Comparison of ENCODE assay signal across 13 cellular contexts in genomic region chr7:80584778-80585177, GRCh38. TPM values are rescaled to one million over a fixed set of nuclear protein-coding genes. Genes with fewer than 3 reads are reported as not detected.
DNase-seq lines count a peak whose midpoint lies in the region; ATAC-seq and TF ChIP-seq lines count a peak whose summit lies in the region.
"Had no signal": no experiment of that assay in that cellular context is flagged by ENCODE, and none has a peak within 500 bp of the region (broad histone marks: within the 10 kb centered on the region; RNA-seq: fewer than 3 reads in every experiment).

No MANE protein-coding gene starts in this region.

- H3K27ac ChIP-seq in epithelial cell of prostate (no peak overlapping the region), mesenchymal stem cell (ENCODE audit: low read length, poor library complexity, severe bottlenecking) (no peak overlapping the region), dorsolateral prefrontal cortex (no peak overlapping the region), Karpas-422 (ENCODE audit: low read length) (no peak overlapping the region)

- H3K9me3 ChIP-seq in mesenchymal stem cell (ENCODE audit: control insufficient read depth, low read length), result no peaks in the 10 kb centered on the region
- peaks cover 27% of the 10 kb centered on the region for H3K9me3 ChIP-seq in Karpas-422 (ENCODE audit: low read length)

- no peak overlapping the region for H2AFZ ChIP-seq in mesenchymal stem cell (ENCODE audit: low read depth, low read length)
- H2AFZ ChIP-seq in Karpas-422 (ENCODE audit: low read length), result no peak overlapping the region

- H3K14ac ChIP-seq in mesenchymal stem cell (ENCODE audit: low read length in 2 of 2), result no peak overlapping the region

- no peak overlapping the region for H3K27ac Mint-ChIP-seq in activated naive CD8-positive, alpha-beta T cell treated with anti-CD3 and anti-CD28 coated beads, Interleukin-2, amount 50 U/mL, for 24 hours
- H3K27ac Mint-ChIP-seq: CD4-positive, CD25-positive, alpha-beta regulatory T cell; naive B cell had no signal

- DNase-seq in Caki2 (ENCODE audit: low read depth) (peak; percentile 18), LoVo (ENCODE audit: low spot score) (peak; percentile 35), epithelial cell of prostate (ENCODE audit: low read depth, low spot score) (peak; percentile 61), mesenchymal stem cell (peak; percentile 46), dorsolateral prefrontal cortex (no peak), Karpas-422 (no peak)
- no peak for DNase-seq in activated naive CD8-positive, alpha-beta T cell treated with anti-CD3 and anti-CD28 coated beads, Interleukin-2, amount 50 U/mL, for 24 hours
- DNase-seq: activated CD4-positive, CD25-positive, alpha-beta regulatory T cell; CD4-positive, CD25-positive, alpha-beta regulatory T cell; naive B cell; stimulated activated CD4-positive, alpha-beta T cell treated with anti-CD3 and anti-CD28 coated beads, Interleukin-12 subunit alpha, Interleukin-12 subunit beta, amount 100 ng/mL, for 4 hours; stimulated activated CD8-positive, alpha-beta memory T cell treated with anti-CD3 and anti-CD28 coated beads, Interleukin-4, amount 100 ng/mL, for 48 hours had no signal

- H2AK5ac ChIP-seq in mesenchymal stem cell (ENCODE audit: low read length, severe bottlenecking), result no peak overlapping the region

- H2BK12ac ChIP-seq in mesenchymal stem cell (ENCODE audit: low read length in 2 of 2), result peak overlapping the region; percentile 77 to 92

- H3K4me3 ChIP-seq in mesenchymal stem cell (ENCODE audit: insufficient read depth in 1 of 2, low read depth in 1 of 2, low read length in 2 of 2) (no peak overlapping the region), dorsolateral prefrontal cortex (no peak overlapping the region), Karpas-422 (ENCODE audit: low read length) (no peak overlapping the region)

- no peak overlapping the region for H2BK15ac ChIP-seq in mesenchymal stem cell (ENCODE audit: low read depth, poor library complexity, severe bottlenecking)

- no peak overlapping the region for H3K9ac ChIP-seq in mesenchymal stem cell (ENCODE audit: low read length)
- H3K9ac ChIP-seq in Karpas-422 (ENCODE audit: low read length), result no peak overlapping the region

- no peak overlapping the region for H4K8ac ChIP-seq in mesenchymal stem cell (ENCODE audit: low read length)

- no peak overlapping the region for H3K23ac ChIP-seq in mesenchymal stem cell (ENCODE audit: low read length in 2 of 2)

- in situ Hi-C loops in Caki2 (cut with HindIII; ENCODE audit: low pct_unique_long_range_greater_than_20kb, low sequenced_read_pairs), result no loop called here

- H3K36me3 ChIP-seq in mesenchymal stem cell (ENCODE audit: control insufficient read depth in 1 of 2, insufficient read depth in 2 of 2, low read depth in 1 of 2, low read length in 2 of 2), result no peaks in the 10 kb centered on the region
- H3K36me3 ChIP-seq in Karpas-422 (ENCODE audit: insufficient read depth, low read length), result no peaks in the 10 kb centered on the region

- TF ChIP-seq CTCF in dorsolateral prefrontal cortex (IDR thresholded peaks at IDR 0.05 in 54 of 56, conservative IDR thresholded peaks at IDR 0.05 in 2 of 56; ENCODE audit: low read depth in 1 of 56, partially characterized antibody in 56 of 56), result no peak

- H4K91ac ChIP-seq in mesenchymal stem cell (ENCODE audit: low read length), result no peak overlapping the region

- no peaks in the 10 kb centered on the region for H3K36me3 Mint-ChIP-seq in activated naive CD8-positive, alpha-beta T cell treated with anti-CD3 and anti-CD28 coated beads, Interleukin-2, amount 50 U/mL, for 24 hours (ENCODE audit: low read depth)
- H3K36me3 Mint-ChIP-seq: CD4-positive, CD25-positive, alpha-beta regulatory T cell; naive B cell had no signal

- no peaks in the 10 kb centered on the region for H3K4me1 ChIP-seq in mesenchymal stem cell (ENCODE audit: control insufficient read depth, insufficient read depth, low read depth, low read length)
- no peaks in the 10 kb centered on the region for H3K4me1 ChIP-seq in Karpas-422 (ENCODE audit: low read length)

- H3K9me2 ChIP-seq in Karpas-422 (replicated peaks; ENCODE audit: insufficient read depth, low read length), result no peaks in the 10 kb centered on the region

- no peaks in the 10 kb centered on the region for H3K79me1 ChIP-seq in mesenchymal stem cell (replicated peaks; ENCODE audit: low read length, poor library complexity, severe bottlenecking)

- H3K4ac ChIP-seq in mesenchymal stem cell (ENCODE audit: low read depth in 1 of 2, low read length in 2 of 2), result no peak overlapping the region

- H3K4me3 Mint-ChIP-seq in activated naive CD8-positive, alpha-beta T cell treated with anti-CD3 and anti-CD28 coated beads, Interleukin-2, amount 50 U/mL, for 24 hours, result no peak overlapping the region
- H3K4me3 Mint-ChIP-seq: CD4-positive, CD25-positive, alpha-beta regulatory T cell; naive B cell had no signal

- no peaks in the 10 kb centered on the region for H3K27me3 ChIP-seq in mesenchymal stem cell (ENCODE audit: control insufficient read depth in 1 of 2, insufficient read depth in 1 of 2, low read length in 2 of 2)
- no peaks in the 10 kb centered on the region for H3K27me3 ChIP-seq in dorsolateral prefrontal cortex
- H3K27me3 ChIP-seq in Karpas-422 (ENCODE audit: low read length), result no peaks in the 10 kb centered on the region

- no peaks in the 10 kb centered on the region for H3K4me1 Mint-ChIP-seq in activated naive CD8-positive, alpha-beta T cell treated with anti-CD3 and anti-CD28 coated beads, Interleukin-2, amount 50 U/mL, for 24 hours
- H3K4me1 Mint-ChIP-seq: CD4-positive, CD25-positive, alpha-beta regulatory T cell; naive B cell had no signal

- H4K20me1 ChIP-seq in Karpas-422 (ENCODE audit: insufficient read depth, low read depth, low read length), result no peaks in the 10 kb centered on the region

- H2BK120ac ChIP-seq in mesenchymal stem cell (ENCODE audit: low read depth, low read length), result no peak overlapping the region

- H3K4me2 ChIP-seq in mesenchymal stem cell (ENCODE audit: low read length, poor library complexity, severe bottlenecking), result no peak overlapping the region
- no peak overlapping the region for H3K4me2 ChIP-seq in Karpas-422 (ENCODE audit: low read depth, low read length, poor library complexity, severe bottlenecking)

- H2BK5ac ChIP-seq in mesenchymal stem cell (ENCODE audit: low read depth, low read length, poor library complexity, severe bottlenecking), result no peak overlapping the region

- no peak for ATAC-seq in HG02678 (IDR thresholded peaks at IDR 0.05; ENCODE audit: unreplicated experiment)
- ATAC-seq in activated naive CD8-positive, alpha-beta T cell treated with anti-CD3 and anti-CD28 coated beads, Interleukin-2, amount 50 U/mL, for 24 hours, result no peak

- H3K79me2 ChIP-seq in Karpas-422 (ENCODE audit: low read length), result no peaks in the 10 kb centered on the region

- intact Hi-C loops in dorsolateral prefrontal cortex (cut with DNase I), result no loop called here

- H3K27me3 Mint-ChIP-seq in activated naive CD8-positive, alpha-beta T cell treated with anti-CD3 and anti-CD28 coated beads, Interleukin-2, amount 50 U/mL, for 24 hours, result no peaks in the 10 kb centered on the region
- H3K27me3 Mint-ChIP-seq: CD4-positive, CD25-positive, alpha-beta regulatory T cell; naive B cell had no signal

- H3K18ac ChIP-seq in mesenchymal stem cell (ENCODE audit: low read depth in 1 of 2, low read length in 2 of 2), result peak overlapping the region in 1 of 2 experiments; percentile 48

- no peaks in the 10 kb centered on the region for H3K9me3 Mint-ChIP-seq in activated naive CD8-positive, alpha-beta T cell treated with anti-CD3 and anti-CD28 coated beads, Interleukin-2, amount 50 U/mL, for 24 hours

RNA-seq across cellular contexts. Expression of gene CD36, which starts 53.7 kb away (rescaled TPM):
- not detected in 2 replicates for total RNA-seq in Caki2 (2014; rRNA removed; shearing (Covaris generic); ENCODE audit: low replicate concordance)
- polyA plus RNA-seq in mesenchymal stem cell (2013, experiment 1 of 2), result 50.5 TPM
- polyA plus RNA-seq in mesenchymal stem cell (2013, experiment 2 of 2), result 53.0 TPM
- 10 to 100 TPM in 1 of 120 experiments, 1 to 10 TPM in 103, under 1 TPM in 16; 0.32 to 10.6 (median 1.7) TPM for total RNA-seq in dorsolateral prefrontal cortex
- total RNA-seq in Karpas-422 (2014; rRNA removed; shearing (Covaris generic); ENCODE audit: low replicate concordance), result not detected in 2 replicates

Comparison
In these comparisons a context has a peak if more than half of its experiments do, and no peak if none do; other contexts are left out.
1. DNase-seq: peak in Caki2 (single experiment), LoVo (single experiment), epithelial cell of prostate (single experiment) and mesenchymal stem cell (single experiment); none in dorsolateral prefrontal cortex (0 of 10), Karpas-422 (single experiment) and activated naive CD8-positive, alpha-beta T cell treated with anti-CD3 and anti-CD28 coated beads, Interleukin-2, amount 50 U/mL, for 24 hours (single experiment).